Comparison of ENCODE assay signal across 26 cellular contexts in genomic region chr4:15670576-15670975, GRCh38.
"Had no signal": no experiment of that assay in that cellular context is flagged by ENCODE, and none has a peak within 500 bp of the region (broad histone marks: within the 10 kb centered on the region; RNA-seq: fewer than 3 reads in every experiment).

No MANE protein-coding gene starts in this region.

- H3K36me3 ChIP-seq: esophagus squamous epithelium, left ventricle myocardium inferior, right lobe of liver, uterus had no signal

- H2AFZ ChIP-seq: hepatocyte had no signal

- H3K27ac ChIP-seq: esophagus squamous epithelium, hepatocyte, left ventricle myocardium inferior, right lobe of liver, testis, uterus, VCaP had no signal

- H3K27me3 ChIP-seq: esophagus squamous epithelium, hepatocyte, right lobe of liver, testis, uterus had no signal

- H3K9me3 ChIP-seq: esophagus squamous epithelium, left ventricle myocardium inferior, right lobe of liver, testis, uterus had no signal

- H3K27me3 Mint-ChIP-seq: activated CD4-positive, alpha-beta memory T cell treated with anti-CD3 and anti-CD28 coated beads for 36 hours; activated CD4-positive, alpha-beta T cell treated with anti-CD3 and anti-CD28 coated beads, Interleukin-2, amount 10 ng/mL, durations not matched to agents 24 days and 14 days; dendritic cell treated with granulocyte-macrophage colony-stimulating factor and Interleukin-4, amounts not matched to agents 40 ng/mL and 50 ng/mL, for 4 days; natural killer cell treated with Interleukin-12 subunit alpha and Interleukin-12 subunit beta and Interleukin-15 and Interleukin-18, amount 100 ng/mL, for 72 hours had no signal

- H3K4me3 Mint-ChIP-seq: activated CD4-positive, alpha-beta memory T cell treated with anti-CD3 and anti-CD28 coated beads for 36 hours; activated CD4-positive, alpha-beta T cell treated with anti-CD3 and anti-CD28 coated beads, Interleukin-2, amount 10 ng/mL, durations not matched to agents 24 days and 14 days; activated T-helper 1 cell treated with anti-CD3 and anti-CD28 coated beads, Interleukin-12 subunit alpha, Interleukin-12 subunit beta, Interleukin-2, Interleukin-4 antibody, amounts not matched to agents 30 ng/mL and 10 ng/mL and 1 ng/mL, durations not matched to agents 14 hours and 24 hours and 36 hours; dendritic cell treated with granulocyte-macrophage colony-stimulating factor and Interleukin-4, amounts not matched to agents 40 ng/mL and 50 ng/mL, for 4 days; natural killer cell treated with Interleukin-12 subunit alpha and Interleukin-12 subunit beta and Interleukin-15 and Interleukin-18, amount 100 ng/mL, for 72 hours had no signal

- H3K36me3 Mint-ChIP-seq: natural killer cell treated with Interleukin-12 subunit alpha and Interleukin-12 subunit beta and Interleukin-15 and Interleukin-18, amount 100 ng/mL, for 72 hours had no signal

- ATAC-seq: natural killer cell treated with Interleukin-12 subunit alpha and Interleukin-12 subunit beta and Interleukin-15 and Interleukin-18, amount 100 ng/mL, for 72 hours; right lobe of liver; stimulated activated naive CD8-positive, alpha-beta T cell treated with anti-CD3 and anti-CD28 coated beads, Interleukin-15, Interleukin-2, amounts not matched to agents 100 U/mL and 50 U/mL, for 24 hours had no signal

- H3K4me2 ChIP-seq: hepatocyte had no signal

- H3K4me1 ChIP-seq: right lobe of liver, uterus had no signal

- H3K9me3 Mint-ChIP-seq: activated CD4-positive, alpha-beta memory T cell treated with anti-CD3 and anti-CD28 coated beads for 36 hours; activated T-helper 1 cell treated with anti-CD3 and anti-CD28 coated beads, Interleukin-12 subunit alpha, Interleukin-12 subunit beta, Interleukin-2, Interleukin-4 antibody, amounts not matched to agents 30 ng/mL and 10 ng/mL and 1 ng/mL, durations not matched to agents 14 hours and 24 hours and 36 hours; dendritic cell treated with granulocyte-macrophage colony-stimulating factor and Interleukin-4, amounts not matched to agents 40 ng/mL and 50 ng/mL, for 4 days; natural killer cell treated with Interleukin-12 subunit alpha and Interleukin-12 subunit beta and Interleukin-15 and Interleukin-18, amount 100 ng/mL, for 72 hours had no signal

- H3K27ac Mint-ChIP-seq: activated CD4-positive, alpha-beta memory T cell treated with anti-CD3 and anti-CD28 coated beads for 36 hours; activated CD4-positive, alpha-beta T cell treated with anti-CD3 and anti-CD28 coated beads, Interleukin-2, amount 10 ng/mL, durations not matched to agents 24 days and 14 days; activated T-helper 1 cell treated with anti-CD3 and anti-CD28 coated beads, Interleukin-12 subunit alpha, Interleukin-12 subunit beta, Interleukin-2, Interleukin-4 antibody, amounts not matched to agents 30 ng/mL and 10 ng/mL and 1 ng/mL, durations not matched to agents 14 hours and 24 hours and 36 hours had no signal

- H3K4me3 ChIP-seq: esophagus squamous epithelium, hepatocyte, left ventricle myocardium inferior, lung, right lobe of liver, testis, uterus had no signal

- DNase-seq: activated CD4-positive, alpha-beta memory T cell treated with anti-CD3 and anti-CD28 coated beads for 36 hours; activated CD4-positive, alpha-beta T cell treated with anti-CD3 and anti-CD28 coated beads, Interleukin-2, amount 10 ng/mL, durations not matched to agents 24 days and 14 days; activated CD4-positive, CD25-positive, alpha-beta regulatory T cell treated with anti-CD3 and anti-CD28 coated beads, Interleukin-2, amount 50 U/mL, for 72 hours; activated CD8-positive, alpha-beta memory T cell treated with anti-CD3 and anti-CD28 coated beads, Interleukin-2, amount 50 U/mL, for 4 hours; activated effector memory CD4-positive, alpha-beta T cell treated with anti-CD3 and anti-CD28 coated beads, Interleukin-2, amount 50 U/mL, for 16 hours; activated naive CD4-positive, alpha-beta T cell treated with anti-CD3 and anti-CD28 coated beads, Interleukin-2, amount 50 U/mL, for 16 hours; activated T-cell treated with anti-CD3 and anti-CD28 coated beads, Interleukin-2, amount 50 U/mL, for 1 hour; amniotic stem cell; caudate nucleus; effector CD4-positive, alpha-beta T cell; esophagus squamous epithelium; islet precursor cell; left ventricle myocardium inferior; mesendoderm; right lobe of liver; stimulated activated CD4-positive, alpha-beta T cell treated with anti-CD3 and anti-CD28 coated beads, Interleukin-2, amount 100 ng/mL, for 48 hours; stimulated activated naive CD8-positive, alpha-beta T cell treated with anti-CD3 and anti-CD28 coated beads, Interleukin-15, Interleukin-2, amounts not matched to agents 100 U/mL and 50 U/mL, for 24 hours; T-helper 1 cell; testis; uterus had no signal
